17 cellular contexts compared by ENCODE assay signal in genomic region chr1:61776091-61776490, GRCh38.
"Had no signal": no experiment of that assay in that cellular context is flagged by ENCODE, and none has a peak within 500 bp of the region (broad histone marks: within the 10 kb centered on the region; RNA-seq: fewer than 3 reads in every experiment).

No MANE protein-coding gene starts in this region.

- H3K4me1 ChIP-seq: heart left ventricle, pancreas, tibial nerve, upper lobe of right lung, vagina had no signal

- H3K27me3 ChIP-seq: dorsolateral prefrontal cortex, heart left ventricle, pancreas, tibial nerve, upper lobe of right lung, vagina had no signal

- H3K4me2 ChIP-seq: smooth muscle cell had no signal

- ATAC-seq: esophagus mucosa; heart left ventricle; natural killer cell; pancreas; right cardiac atrium; stimulated activated naive CD8-positive, alpha-beta T cell treated with anti-CD3 and anti-CD28 coated beads, Interleukin-15, Interleukin-2, amounts not matched to agents 100 U/mL and 50 U/mL, for 24 hours; upper lobe of right lung had no signal

- H3K4me3 ChIP-seq: coronary artery, dorsolateral prefrontal cortex, heart left ventricle, pancreas, smooth muscle cell, tibial nerve, upper lobe of right lung, vagina had no signal

- H3K27ac ChIP-seq: coronary artery, dorsolateral prefrontal cortex, heart left ventricle, pancreas, tibial nerve, upper lobe of right lung, vagina had no signal

- DNase-seq: dorsolateral prefrontal cortex; effector CD8-positive, alpha-beta T cell; heart left ventricle; hippocampal formation; mesendoderm; natural killer cell; occipital lobe; pancreas; right cardiac atrium; stimulated activated CD4-positive, alpha-beta T cell treated with anti-CD3 and anti-CD28 coated beads, Interleukin-2, amount 100 ng/mL, for 48 hours; stimulated activated naive CD8-positive, alpha-beta T cell treated with anti-CD3 and anti-CD28 coated beads, Interleukin-15, Interleukin-2, amounts not matched to agents 100 U/mL and 50 U/mL, for 24 hours; upper lobe of right lung had no signal

- H3K9me3 ChIP-seq: heart left ventricle, pancreas, tibial nerve, upper lobe of right lung, vagina had no signal

- H3K36me3 ChIP-seq: vagina had no signal
